In genomic region chr17:80738987-80739730, GRCh38 we compare ENCODE assay signal across 19 cellular contexts.
DNase-seq lines count a peak whose midpoint lies in the region; ATAC-seq and TF ChIP-seq lines count a peak whose summit lies in the region.
"Had no signal": no experiment of that assay in that cellular context is flagged by ENCODE, and none has a peak within 500 bp of the region (broad histone marks: within the 10 kb centered on the region; RNA-seq: fewer than 3 reads in every experiment).

No MANE protein-coding gene starts in this region.

- H3K27ac ChIP-seq in Karpas-422 (ENCODE audit: low read length) (peak overlapping the region; percentile 98), thymus (ENCODE audit: low read depth) (peak overlapping the region; percentile 81), right atrium auricular region (no peak overlapping the region)
- H3K27ac ChIP-seq: ascending aorta, esophagus muscularis mucosa, neural progenitor cell, PC-9, testis had no signal

- H3K4me1 Mint-ChIP-seq in stimulated activated naive CD8-positive, alpha-beta T cell treated with anti-CD3 and anti-CD28 coated beads, Interleukin-15, Interleukin-2, amounts not matched to agents 100 ng/mL and 50 ng/mL, for 24 hours (ENCODE audit: low read depth), result peaks cover 72% of the 10 kb centered on the region
- peaks cover 37% of the 10 kb centered on the region for H3K4me1 Mint-ChIP-seq in central memory CD8-positive, alpha-beta T cell

- WGBS in thymus, result 55% methylated on average over 21 of the region's 21 CpGs

- H3K9me3 Mint-ChIP-seq in stimulated activated naive CD8-positive, alpha-beta T cell treated with anti-CD3 and anti-CD28 coated beads, Interleukin-15, Interleukin-2, amounts not matched to agents 100 ng/mL and 50 ng/mL, for 24 hours, result no peaks in the 10 kb centered on the region
- no peaks in the 10 kb centered on the region for H3K9me3 Mint-ChIP-seq in central memory CD8-positive, alpha-beta T cell

- no peaks in the 10 kb centered on the region for H4K20me1 ChIP-seq in Karpas-422 (ENCODE audit: insufficient read depth, low read depth, low read length)

- no peak for TF ChIP-seq CTCF in right atrium auricular region (IDR thresholded peaks at IDR 0.05)

- H3K27me3 ChIP-seq in Karpas-422 (ENCODE audit: low read length) (no peaks in the 10 kb centered on the region), thymus (ENCODE audit: control insufficient read depth, insufficient read depth) (no peaks in the 10 kb centered on the region), right atrium auricular region (no peaks in the 10 kb centered on the region)
- H3K27me3 ChIP-seq: ascending aorta, esophagus muscularis mucosa, MG63, neural progenitor cell, testis had no signal

- no peak for DNase-seq in stimulated activated naive CD8-positive, alpha-beta T cell treated with anti-CD3 and anti-CD28 coated beads, Interleukin-15, Interleukin-2, amounts not matched to agents 100 U/mL and 50 U/mL, for 24 hours
- DNase-seq in Karpas-422 (no peak), right atrium auricular region (ENCODE audit: low spot score) (no peak)
- DNase-seq in central memory CD8-positive, alpha-beta T cell (ENCODE audit: low spot score in 2 of 2), result no peak
- DNase-seq: cortex of kidney; H9; MG63; NCI-H187 treated with DMSO at 0.1 percent for 48 hours; NCI-H69; PC-9; stimulated activated CD4-positive, alpha-beta T cell treated with anti-CD3 and anti-CD28 coated beads, Interleukin-1b, Interleukin-23, amount 100 ng/mL, for 48 hours; testis had no signal

- H3K4me1 ChIP-seq in Karpas-422 (ENCODE audit: low read length), result peaks cover 53% of the 10 kb centered on the region
- H3K4me1 ChIP-seq in thymus (ENCODE audit: control insufficient read depth, insufficient read depth, low read length), result peaks cover 47% of the 10 kb centered on the region
- no peaks in the 10 kb centered on the region for H3K4me1 ChIP-seq in right atrium auricular region
- H3K4me1 ChIP-seq: ascending aorta, testis had no signal

- H3K27me3 Mint-ChIP-seq in stimulated activated naive CD8-positive, alpha-beta T cell treated with anti-CD3 and anti-CD28 coated beads, Interleukin-15, Interleukin-2, amounts not matched to agents 100 ng/mL and 50 ng/mL, for 24 hours, result no peaks in the 10 kb centered on the region
- H3K27me3 Mint-ChIP-seq in central memory CD8-positive, alpha-beta T cell, result no peaks in the 10 kb centered on the region

- H3K36me3 ChIP-seq in Karpas-422 (ENCODE audit: insufficient read depth, low read length) (peaks cover 13% of the 10 kb centered on the region), thymus (ENCODE audit: control insufficient read depth, insufficient read depth) (no peaks in the 10 kb centered on the region), right atrium auricular region (no peaks in the 10 kb centered on the region)
- H3K36me3 ChIP-seq: neural progenitor cell had no signal

- ATAC-seq in stimulated activated naive CD8-positive, alpha-beta T cell treated with anti-CD3 and anti-CD28 coated beads, Interleukin-15, Interleukin-2, amounts not matched to agents 100 U/mL and 50 U/mL, for 24 hours, result no peak
- peak; percentile 49 for ATAC-seq in central memory CD8-positive, alpha-beta T cell (replicated peaks; ENCODE audit: extremely low read depth, poor library complexity, severe bottlenecking)
- ATAC-seq in HG02981 (IDR thresholded peaks at IDR 0.05; ENCODE audit: unreplicated experiment), result no peak
- no peak for ATAC-seq in HG03457 (IDR thresholded peaks at IDR 0.05; ENCODE audit: unreplicated experiment)

- H3K9me3 ChIP-seq in Karpas-422 (ENCODE audit: low read length) (no peaks in the 10 kb centered on the region), thymus (ENCODE audit: control insufficient read depth) (no peaks in the 10 kb centered on the region), right atrium auricular region (no peaks in the 10 kb centered on the region)
- H3K9me3 ChIP-seq: ascending aorta, esophagus muscularis mucosa, testis had no signal

- no peaks in the 10 kb centered on the region for H3K9me2 ChIP-seq in Karpas-422 (replicated peaks; ENCODE audit: insufficient read depth, low read length)

- H3K4me2 ChIP-seq in Karpas-422 (ENCODE audit: low read depth, low read length, poor library complexity, severe bottlenecking), result peak overlapping the region; percentile 82
- H3K4me2 ChIP-seq: neural progenitor cell, PC-9 had no signal

- peak overlapping the region; percentile 73; the same call in 1 of the 2 replicates for H3K9ac ChIP-seq in Karpas-422 (ENCODE audit: low read length)
- H3K9ac ChIP-seq: neural progenitor cell had no signal

- no peak overlapping the region for H3K4me3 ChIP-seq in Karpas-422 (ENCODE audit: low read length)
- H3K4me3 ChIP-seq in thymus (ENCODE audit: low read length), result no peak overlapping the region
- H3K4me3 ChIP-seq in right atrium auricular region, result no peak overlapping the region
- H3K4me3 ChIP-seq: ascending aorta, esophagus muscularis mucosa, MG63, neural progenitor cell, PC-9, testis had no signal

- H3K27ac Mint-ChIP-seq in stimulated activated naive CD8-positive, alpha-beta T cell treated with anti-CD3 and anti-CD28 coated beads, Interleukin-15, Interleukin-2, amounts not matched to agents 100 ng/mL and 50 ng/mL, for 24 hours, result peak overlapping the region; percentile 46
- peak overlapping the region; percentile 90 for H3K27ac Mint-ChIP-seq in central memory CD8-positive, alpha-beta T cell (ENCODE audit: low read depth)
- H3K27ac Mint-ChIP-seq: neural progenitor cell had no signal

- H3K36me3 Mint-ChIP-seq in stimulated activated naive CD8-positive, alpha-beta T cell treated with anti-CD3 and anti-CD28 coated beads, Interleukin-15, Interleukin-2, amounts not matched to agents 100 ng/mL and 50 ng/mL, for 24 hours (ENCODE audit: low read depth), result peaks cover 42% of the 10 kb centered on the region
- peaks cover 7% of the 10 kb centered on the region for H3K36me3 Mint-ChIP-seq in central memory CD8-positive, alpha-beta T cell (ENCODE audit: insufficient read depth)

- H3K79me2 ChIP-seq in Karpas-422 (ENCODE audit: low read length), result peaks cover 31% of the 10 kb centered on the region

- H3K4me3 Mint-ChIP-seq in stimulated activated naive CD8-positive, alpha-beta T cell treated with anti-CD3 and anti-CD28 coated beads, Interleukin-15, Interleukin-2, amounts not matched to agents 100 ng/mL and 50 ng/mL, for 24 hours, result peak overlapping the region; percentile 57
- no peak overlapping the region for H3K4me3 Mint-ChIP-seq in central memory CD8-positive, alpha-beta T cell
- H3K4me3 Mint-ChIP-seq: H9, neural progenitor cell had no signal

- no peak overlapping the region for H2AFZ ChIP-seq in Karpas-422 (ENCODE audit: low read length)
- H2AFZ ChIP-seq: neural progenitor cell, PC-9 had no signal

Comparison
In these comparisons a context has a peak if more than half of its experiments do, and no peak if none do; other contexts are left out.
1. H3K27ac ChIP-seq: peak in Karpas-422 (single experiment) and thymus (single experiment); none in right atrium auricular region (0 of 2).